In the genomic region with DNA sequence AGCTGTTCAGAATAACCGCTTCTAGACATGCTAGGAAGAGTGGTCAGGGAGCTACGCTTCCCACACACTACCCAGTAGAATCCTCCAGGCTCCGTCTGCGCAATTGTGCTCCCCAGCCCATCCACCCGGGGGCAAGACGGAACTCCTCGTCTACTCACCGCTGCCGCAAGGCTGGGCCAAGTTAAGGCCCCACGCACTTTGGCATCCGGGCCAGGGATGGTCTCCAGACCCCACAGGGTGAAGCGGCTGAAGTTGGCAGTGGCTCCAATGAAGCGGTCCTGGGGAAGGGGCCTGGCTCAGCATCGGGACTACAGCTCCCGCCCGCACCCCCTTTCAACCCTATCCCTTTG, we compare ENCODE assay signal across 8 cellular contexts. TPM values are rescaled to one million over a fixed set of nuclear protein-coding genes. Genes with fewer than 3 reads are reported as not detected.
DNase-seq lines count a peak whose midpoint lies in the region; ATAC-seq and TF ChIP-seq lines count a peak whose summit lies in the region.

No MANE protein-coding gene starts in this region.

- H3K9me3 ChIP-seq in lower lobe of right lung (no peaks in the 10 kb centered on the region), thyroid gland (no peaks in the 10 kb centered on the region)

- WGBS in thyroid gland, 2 donors = 29 to 40% methylated on average over 14 to 16 of the region's 16 CpGs

- H3K36me3 ChIP-seq in lower lobe of right lung (peaks cover 49% of the 10 kb centered on the region), thyroid gland (peaks cover 43 to 46% of the 10 kb centered on the region in 2 donors)

- H3K4me3 ChIP-seq in choroid plexus epithelial cell (ENCODE audit: low read depth, low read length) (peak overlapping the region; percentile 91), lower lobe of right lung (peak overlapping the region; percentile 74), thyroid gland (replicated peaks in 1 of 3) (peak overlapping the region; percentile 54 to 87 (median 67))

- H3K4me1 ChIP-seq in lower lobe of right lung (peaks cover 23% of the 10 kb centered on the region), thyroid gland (peaks cover 13% of the 10 kb centered on the region in 2 donors)

- TF ChIP-seq CTCF in choroid plexus epithelial cell (conservative IDR thresholded peaks at IDR 0.05; ENCODE audit: low read depth, low read length) = peak; percentile 31
- no peak for TF ChIP-seq CTCF in lower lobe of right lung (IDR thresholded peaks at IDR 0.05)
- TF ChIP-seq CTCF in thyroid gland (IDR thresholded peaks at IDR 0.05) = no peak

- DNase-seq in RKO (ENCODE audit: low spot score) (peak; percentile 63), choroid plexus epithelial cell (ENCODE audit: low read depth) (peak; percentile 48), lower lobe of right lung (peak; percentile 49), thyroid gland (no peak), NCI-H2171 treated with DMSO at 0.1 percent for 48 hours (lab: John Stamatoyannopoulos, UW) (no peak), NCI-H2029 (lab: John Stamatoyannopoulos, UW) (no peak)

- intact Hi-C loops in lower lobe of right lung (cut with DNase I) = no loop called here
- intact Hi-C loops in thyroid gland (cut with DNase I) = loop anchor here (5.0 to 10.0 kb wide), 3 partner anchors 52 to 265 kb away; no protein-coding TSS in a partner anchor

- peak overlapping the region; percentile 79 for H3K27ac ChIP-seq in lower lobe of right lung
- H3K27ac ChIP-seq in thyroid gland = peak overlapping the region in 2 of 3 donors; percentile 74 to 79

- TF ChIP-seq POLR2A in thyroid gland (IDR thresholded peaks at IDR 0.05) = no peak

- H3K27me3 ChIP-seq in lower lobe of right lung (ENCODE audit: low read depth) (no peaks in the 10 kb centered on the region), thyroid gland (no peaks in the 10 kb centered on the region)

- peak; percentile 11 for ATAC-seq in GM18519 (IDR thresholded peaks at IDR 0.05; ENCODE audit: low FRiP score, unreplicated experiment)
- peak; percentile 8 for ATAC-seq in HG02885 (IDR thresholded peaks at IDR 0.05; ENCODE audit: poor library complexity, unreplicated experiment)
- peak; percentile 17 to 37 for ATAC-seq in lower lobe of right lung

RNA-seq across cellular contexts. Expression of a gene that starts 0.7 kb away (rescaled TPM):
- total RNA-seq in lower lobe of right lung (44.4 TPM), thyroid gland (100 to 1,000 TPM in 3 of 4 donors, 10 to 100 TPM in 1; 48.8 to 135 (median 118) TPM)

RNA-seq across cellular contexts. Expression of a gene that starts 7.8 kb away (rescaled TPM):
- 82.6 TPM for total RNA-seq in lower lobe of right lung
- total RNA-seq in thyroid gland = 100 to 1,000 TPM in 1 of 4 donors, 10 to 100 TPM in 3; 78.5 to 114 (median 81.1) TPM

RNA-seq across cellular contexts. Expression of a gene that starts 57.1 kb away (rescaled TPM):
- total RNA-seq in lower lobe of right lung (68.9 TPM), thyroid gland (10 to 100 TPM; 40.3 to 55.8 (median 48.7) TPM)

Comparison
In these comparisons a context has a peak if more than half of its experiments do, and no peak if none do; other contexts are left out.
1. DNase-seq: peak in RKO (single experiment), choroid plexus epithelial cell (single experiment) and lower lobe of right lung (single experiment); none in thyroid gland (0 of 2), NCI-H2171 treated with DMSO at 0.1 percent for 48 hours (single experiment) and NCI-H2029 (single experiment).
2. Peak in every context shown above with its lines, with median percentiles within 50 percentile points of each other: ATAC-seq and H3K4me3 ChIP-seq.